Comparison of ENCODE assay signal across 1 cellular context in the genomic region with DNA sequence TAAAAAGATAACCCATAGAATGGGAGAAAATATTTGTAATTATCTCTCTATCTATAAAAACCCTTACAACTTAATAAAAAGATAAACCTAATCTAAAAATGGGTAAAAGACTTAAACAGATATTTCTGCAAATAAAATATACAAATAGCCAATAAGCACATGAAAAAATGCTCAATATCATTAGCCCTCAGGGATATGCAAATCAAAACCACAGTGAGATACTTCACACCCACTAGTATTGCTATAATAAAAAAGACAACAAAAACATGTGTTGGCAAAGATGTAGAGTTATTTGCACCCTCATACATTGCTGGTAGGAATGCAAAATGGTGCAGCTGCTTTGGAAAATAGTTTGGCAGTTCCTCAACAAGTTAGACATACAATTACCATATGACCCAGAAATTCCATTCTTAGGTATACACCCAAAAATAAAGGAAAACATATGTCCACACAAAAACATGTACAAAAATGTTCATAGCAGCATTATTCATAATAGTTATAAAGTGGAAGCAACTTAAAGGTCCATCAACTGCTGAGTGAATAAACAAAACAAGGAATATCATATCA.
TF ChIP-seq lines count a peak whose summit lies in the region.

No MANE protein-coding gene starts in this region.

TF ChIP-seq in SK-N-SH treated with all-trans-retinoic acid at 6 μM for 48 hours, 23 proteins besides CTCF, POLR2A, EP300 and RAD21 (continued from another document):
- no peak for TF ChIP-seq CSRNP3 (CRISPR knock-in tag; IDR thresholded peaks at IDR 0.05)
- no peak for TF ChIP-seq TSHZ2 (CRISPR knock-in tag; IDR thresholded peaks at IDR 0.05)
- no peak for TF ChIP-seq OSR1 (CRISPR knock-in tag; IDR thresholded peaks at IDR 0.05)
- TF ChIP-seq, protein P1, sequence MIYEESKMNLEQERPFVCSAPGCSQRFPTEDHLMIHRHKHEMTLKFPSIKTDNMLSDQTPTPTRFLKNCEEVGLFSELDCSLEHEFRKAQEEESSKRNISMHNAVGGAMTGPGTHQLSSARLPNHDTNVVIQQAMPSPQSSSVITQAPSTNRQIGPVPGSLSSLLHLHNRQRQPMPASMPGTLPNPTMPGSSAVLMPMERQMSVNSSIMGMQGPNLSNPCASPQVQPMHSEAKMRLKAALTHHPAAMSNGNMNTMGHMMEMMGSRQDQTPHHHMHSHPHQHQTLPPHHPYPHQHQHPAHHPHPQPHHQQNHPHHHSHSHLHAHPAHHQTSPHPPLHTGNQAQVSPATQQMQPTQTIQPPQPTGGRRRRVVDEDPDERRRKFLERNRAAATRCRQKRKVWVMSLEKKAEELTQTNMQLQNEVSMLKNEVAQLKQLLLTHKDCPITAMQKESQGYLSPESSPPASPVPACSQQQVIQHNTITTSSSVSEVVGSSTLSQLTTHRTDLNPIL (CRISPR knock-in tag; IDR thresholded peaks at IDR 0.05; ENCODE audit: low read depth): no peak
- TF ChIP-seq POU6F1 (CRISPR knock-in tag; IDR thresholded peaks at IDR 0.05; ENCODE audit: borderline replicate concordance, low read depth): no peak
